Comparison of ENCODE assay signal across 1 cellular context in genomic region chr22:28077166-28077565, GRCh38.
TF ChIP-seq lines count a peak whose summit lies in the region.

No MANE protein-coding gene starts in this region.

TF ChIP-seq in HepG2, 621 proteins besides CTCF, POLR2A, EP300 and RAD21 (continued from another document and continues in another):
- TF ChIP-seq ZBTB46 (CRISPR knock-in tag; IDR thresholded peaks at IDR 0.05; ENCODE audit: borderline replicate concordance) (no peak), FOXA3 (CRISPR knock-in tag; IDR thresholded peaks at IDR 0.05) (peak; percentile 73), HCFC1 (IDR thresholded peaks at IDR 0.05; ENCODE audit: low read depth, low read length) (no peak), NR2F6 (IDR thresholded peaks at IDR 0.05) (peak; percentile 29; the same call in 1 of the 2 replicates), NR2F6 (CRISPR knock-in tag; IDR thresholded peaks at IDR 0.05) (no peak), PCBP1 (IDR thresholded peaks at IDR 0.05; ENCODE audit: borderline replicate concordance, low read depth, low read length) (no peak), SAP130 (CRISPR knock-in tag; IDR thresholded peaks at IDR 0.05; ENCODE audit: low read depth) (0 out of 2 replicates have a peak, but pooled peaks have one; percentile 19), ZNF383 (CRISPR knock-in tag; IDR thresholded peaks at IDR 0.05; ENCODE audit: borderline replicate concordance) (no peak), ATF4 (CRISPR knock-in tag; IDR thresholded peaks at IDR 0.05) (no peak), POGK (CRISPR knock-in tag; conservative IDR thresholded peaks at IDR 0.05) (no peak), SALL1 (CRISPR knock-in tag; IDR thresholded peaks at IDR 0.05) (peak; percentile 50; the same call in 1 of the 2 replicates), PHB2 (IDR thresholded peaks at IDR 0.05; ENCODE audit: partially characterized antibody) (no peak), TEAD3 (CRISPR knock-in tag; optimal IDR thresholded peaks at IDR 0.05; ENCODE audit: borderline replicate concordance) (peak; percentile 92), RARA (CRISPR knock-in tag; IDR thresholded peaks at IDR 0.05) (peak; percentile 21; the same call in 1 of the 2 replicates), FOXP4 (CRISPR knock-in tag; IDR thresholded peaks at IDR 0.05) (peak; percentile 91), ZNF264 (CRISPR knock-in tag; IDR thresholded peaks at IDR 0.05) (peak; percentile 54; the same call in 1 of the 2 replicates), AKNA (CRISPR knock-in tag; IDR thresholded peaks at IDR 0.05; ENCODE audit: borderline replicate concordance) (no peak), FOXP1 (IDR thresholded peaks at IDR 0.05) (peak; percentile 73; the same call in 1 of the 2 replicates), FOXP1 (CRISPR knock-in tag; IDR thresholded peaks at IDR 0.05) (peak; percentile 86; the same call in 1 of the 2 replicates), ZNF280D (CRISPR knock-in tag; IDR thresholded peaks at IDR 0.05) (0 out of 2 replicates have a peak, but pooled peaks have one; percentile 34), ATF2 (CRISPR knock-in tag; IDR thresholded peaks at IDR 0.05) (0 out of 2 replicates have a peak, but pooled peaks have one; percentile 43), ZNF879 (CRISPR knock-in tag; IDR thresholded peaks at IDR 0.05) (no peak), FOXK2 (IDR thresholded peaks at IDR 0.05) (0 out of 2 replicates have a peak, but pooled peaks have one; percentile 45), PAXIP1 (CRISPR knock-in tag; conservative IDR thresholded peaks at IDR 0.05) (peak; percentile 75), AHDC1 (CRISPR knock-in tag; IDR thresholded peaks at IDR 0.05; ENCODE audit: borderline replicate concordance) (peak; percentile 60; the same call in 1 of the 2 replicates), BHLHE40 (IDR thresholded peaks at IDR 0.05; ENCODE audit: low read length) (peak; percentile 53)
